In genomic region chr1:7093297-7093696, GRCh38 we compare ENCODE assay signal across 14 cellular contexts.
DNase-seq lines count a peak whose midpoint lies in the region; ATAC-seq, FAIRE-seq and TF ChIP-seq lines count a peak whose summit lies in the region.
"Had no signal": no experiment of that assay in that cellular context is flagged by ENCODE, and none has a peak within 500 bp of the region (broad histone marks: within the 10 kb centered on the region; RNA-seq: fewer than 3 reads in every experiment).

No MANE protein-coding gene starts in this region.

- H3K4me3 ChIP-seq in BLaER1 treated with 17β-estradiol and CSF1 and Interleukin-3, amounts not matched to agents 10 nM and 100 nM: no peak overlapping the region
- H3K4me3 ChIP-seq in bronchial epithelial cell (ENCODE audit: low read depth, low read length) (no peak overlapping the region), neural progenitor cell (no peak overlapping the region)
- H3K4me3 ChIP-seq: GM12878, HAP-1 had no signal

- no peak overlapping the region for H3K27ac Mint-ChIP-seq in neural progenitor cell
- H3K27ac Mint-ChIP-seq: B cell; CD4-positive, alpha-beta T cell had no signal

- H3K4me2 ChIP-seq in BLaER1 treated with 17β-estradiol and CSF1 and Interleukin-3, amounts not matched to agents 10 nM and 100 nM: peak overlapping the region in 9 of 11 experiments; percentile 18 to 89 (median 78); a peak in 17 of 22 replicates
- no peak overlapping the region for H3K4me2 ChIP-seq in neural progenitor cell

- no peaks in the 10 kb centered on the region for H3K79me2 ChIP-seq in neural progenitor cell (ENCODE audit: low read depth)

- no peaks in the 10 kb centered on the region for H3K9me3 Mint-ChIP-seq in neural progenitor cell
- H3K9me3 Mint-ChIP-seq: CD4-positive, alpha-beta T cell had no signal

- peak; percentile 28 for FAIRE-seq in bronchial epithelial cell (lab: Jason Lieb, UNC)
- FAIRE-seq: D721Med, GM12878 had no signal

- H3K27me3 ChIP-seq in BLaER1 treated with 17β-estradiol and CSF1 and Interleukin-3, amounts not matched to agents 10 nM and 100 nM: peaks cover 0 to 71% (median 0%) of the 10 kb centered on the region in 11 experiments; a peak in 8 of 22 replicates
- H3K27me3 ChIP-seq in bronchial epithelial cell (ENCODE audit: control insufficient read depth, insufficient read depth, low read length) (peaks cover 15% of the 10 kb centered on the region), neural progenitor cell (no peaks in the 10 kb centered on the region)

- H3K36me3 Mint-ChIP-seq in neural progenitor cell: no peaks in the 10 kb centered on the region

- H3K36me3 ChIP-seq in BLaER1 treated with 17β-estradiol and CSF1 and Interleukin-3, amounts not matched to agents 10 nM and 100 nM: no peaks in the 10 kb centered on the region
- no peaks in the 10 kb centered on the region for H3K36me3 ChIP-seq in bronchial epithelial cell (ENCODE audit: control insufficient read depth, insufficient read depth, low read length)
- no peaks in the 10 kb centered on the region for H3K36me3 ChIP-seq in neural progenitor cell
- H3K36me3 ChIP-seq: HAP-1 had no signal

- peaks cover 16% of the 10 kb centered on the region for H3K4me1 Mint-ChIP-seq in neural progenitor cell
- H3K4me1 Mint-ChIP-seq: B cell had no signal

- no peak overlapping the region for H3K4me3 Mint-ChIP-seq in neural progenitor cell
- H3K4me3 Mint-ChIP-seq: B cell; CD4-positive, alpha-beta T cell had no signal

- H3F3A ChIP-seq in neural progenitor cell (ENCODE audit: low read depth): no peaks in the 10 kb centered on the region

- H4K20me1 ChIP-seq in BLaER1 treated with 17β-estradiol and CSF1 and Interleukin-3, amounts not matched to agents 10 nM and 100 nM: no peaks in the 10 kb centered on the region; a peak in 1 of 22 replicates
- peaks cover 7% of the 10 kb centered on the region for H4K20me1 ChIP-seq in neural progenitor cell (ENCODE audit: low read depth)

- TF ChIP-seq CTCF in bronchial epithelial cell (IDR thresholded peaks at IDR 0.05; ENCODE audit: insufficient read depth, low read length, severe bottlenecking): no peak
- TF ChIP-seq CTCF in neural progenitor cell (IDR thresholded peaks at IDR 0.05): no peak

- H3K27me3 Mint-ChIP-seq in neural progenitor cell (ENCODE audit: insufficient read depth, low read depth): no peaks in the 10 kb centered on the region

- peaks cover 8 to 85% (median 67%) of the 10 kb centered on the region in 10 experiments; a peak in 18 of 20 replicates for H3K4me1 ChIP-seq in BLaER1 treated with 17β-estradiol and CSF1 and Interleukin-3, amounts not matched to agents 10 nM and 100 nM
- H3K4me1 ChIP-seq in neural progenitor cell: no peaks in the 10 kb centered on the region
- H3K4me1 ChIP-seq: Caco-2, HAP-1 had no signal

- H3K27ac ChIP-seq in BLaER1 treated with 17β-estradiol and CSF1 and Interleukin-3, amounts not matched to agents 10 nM and 100 nM: no peak overlapping the region
- no peak overlapping the region for H3K27ac ChIP-seq in neural progenitor cell
- H3K27ac ChIP-seq: C4-2B had no signal

- no peak overlapping the region for H3K9ac ChIP-seq in BLaER1 treated with 17β-estradiol and CSF1 and Interleukin-3, amounts not matched to agents 10 nM and 100 nM
- no peak overlapping the region for H3K9ac ChIP-seq in neural progenitor cell

- no peak for ATAC-seq in HG02571 (IDR thresholded peaks at IDR 0.05; ENCODE audit: unreplicated experiment)
- ATAC-seq: GM12878 had no signal

- no peak overlapping the region for H2AFZ ChIP-seq in neural progenitor cell (replicated peaks)

- no peaks in the 10 kb centered on the region for H3K9me3 ChIP-seq in BLaER1 treated with 17β-estradiol and CSF1 and Interleukin-3, amounts not matched to agents 10 nM and 100 nM (replicated peaks in 1 of 11)
- H3K9me3 ChIP-seq in neural progenitor cell (ENCODE audit: low read depth): no peaks in the 10 kb centered on the region
- H3K9me3 ChIP-seq: Caco-2, HAP-1 had no signal

- DNase-seq in ELF-1 (ENCODE audit: low read depth, low spot score) (peak; percentile 55), bronchial epithelial cell (ENCODE audit: low read depth) (no peak), neural progenitor cell (ENCODE audit: low spot score) (peak; percentile 23), NCI-H446 treated with DMSO at 0.1 percent for 48 hours (lab: John Stamatoyannopoulos, UW) (no peak)
- DNase-seq in activated CD4-positive, alpha-beta T cell treated with anti-CD3 and anti-CD28 coated beads for 1 hour: no peak
- DNase-seq: Caco-2; CD4-positive, alpha-beta T cell had no signal

Comparison
In these comparisons a context has a peak if more than half of its experiments do, and no peak if none do; other contexts are left out.
1. DNase-seq: peak in ELF-1 (single experiment) and neural progenitor cell (single experiment); none in bronchial epithelial cell (single experiment), NCI-H446 treated with DMSO at 0.1 percent for 48 hours (single experiment) and activated CD4-positive, alpha-beta T cell treated with anti-CD3 and anti-CD28 coated beads for 1 hour (single experiment).